In the genomic region with DNA sequence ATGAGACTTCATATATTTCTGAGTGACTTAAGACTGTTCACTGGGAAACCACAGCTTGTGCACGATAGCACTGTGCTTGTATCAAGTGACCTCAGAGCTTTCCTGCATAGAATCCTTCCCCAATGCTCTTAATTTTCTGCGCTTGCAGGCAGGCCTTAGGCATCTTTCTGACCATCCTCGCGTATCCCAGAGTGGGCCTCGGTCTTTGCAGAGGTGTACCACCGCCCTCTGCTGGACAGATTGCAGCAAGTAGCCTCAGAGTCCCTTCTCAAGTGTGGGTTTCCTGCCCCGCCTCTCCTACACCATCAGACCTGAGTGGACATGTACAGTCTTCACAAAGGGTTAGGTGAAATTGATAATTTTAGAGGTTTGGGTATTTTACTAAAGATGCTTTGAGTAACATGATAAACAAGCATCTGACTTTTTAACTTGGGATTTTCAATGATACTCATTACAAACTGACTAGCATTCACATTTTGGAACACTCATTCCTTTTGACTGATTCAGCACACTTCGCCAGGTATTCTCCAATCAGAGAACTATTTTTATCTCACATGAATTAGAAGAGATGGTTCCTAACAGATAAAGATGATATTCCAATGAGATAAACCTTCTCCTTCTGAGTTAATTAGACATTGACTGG, we compare ENCODE assay signal across 8 cellular contexts.
DNase-seq lines count a peak whose midpoint lies in the region; ATAC-seq and TF ChIP-seq lines count a peak whose summit lies in the region.

No MANE protein-coding gene starts in this region.

- intact Hi-C loops in thyroid gland (cut with DNase I): no loop called here

- no peaks in the 10 kb centered on the region for H3K27me3 ChIP-seq in thyroid gland

- ATAC-seq in omental fat pad (ENCODE audit: low FRiP score): peak; percentile 93

- no peak overlapping the region for H3K27ac ChIP-seq in thyroid gland

- no peak for TF ChIP-seq POLR2A in thyroid gland (IDR thresholded peaks at IDR 0.05)

- no peak overlapping the region for H3K4me3 ChIP-seq in thyroid gland (replicated peaks in 1 of 3)

- 19 to 20% methylated on average over 8 of the region's 8 CpGs for WGBS in thyroid gland, 2 donors

- no peaks in the 10 kb centered on the region for H3K4me1 ChIP-seq in thyroid gland

- peak in 2 of 3 donors; percentile 56 to 72 for TF ChIP-seq CTCF in omental fat pad (IDR thresholded peaks at IDR 0.05)
- TF ChIP-seq CTCF in thyroid gland (IDR thresholded peaks at IDR 0.05): peak; percentile 71 to 95 (median 79)

- DNase-seq in GDM1 (lab: John Stamatoyannopoulos, UW) (peak; percentile 94), GOT3 (lab: John Stamatoyannopoulos, UW) (peak; percentile 55), Kasumi-1 (lab: John Stamatoyannopoulos, UW) (peak; percentile 74 to 84), RPMI8226 (peak; percentile 85), foreskin melanocyte (peak; percentile 77), omental fat pad (ENCODE audit: low spot score) (peak; percentile 81), thyroid gland (peak; percentile 81 to 86)
- peak; percentile 60 for DNase-seq in activated T-helper 9 cell treated with anti-CD3 and anti-CD28 coated beads, Interleukin-2, amount 50 U/mL, for 16 hours (ENCODE audit: low read depth)

- no peaks in the 10 kb centered on the region for H3K9me3 ChIP-seq in thyroid gland

- no peaks in the 10 kb centered on the region for H3K36me3 ChIP-seq in thyroid gland
